ENCODE assay signal across 27 cellular contexts in the genomic region with DNA sequence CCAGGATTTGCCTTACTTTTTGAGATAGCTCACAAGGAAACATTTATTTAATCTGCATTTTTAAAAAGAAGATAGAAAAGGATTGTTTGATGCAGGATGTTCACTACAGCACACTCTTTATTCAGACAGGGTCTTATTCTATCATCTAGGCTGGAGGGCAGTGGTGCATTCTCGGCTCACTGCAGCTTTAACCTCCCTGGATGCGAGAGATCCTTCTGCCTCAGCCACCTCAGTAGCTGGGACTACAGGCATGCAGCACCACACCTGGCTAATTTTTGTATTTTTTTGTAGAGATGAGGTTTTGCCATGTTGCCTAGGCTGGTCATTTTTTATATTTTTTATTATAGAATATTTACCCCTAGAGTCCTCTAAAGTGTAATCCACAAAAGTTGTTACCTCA.
"Had no signal": no experiment of that assay in that cellular context is flagged by ENCODE, and none has a peak within 500 bp of the region (broad histone marks: within the 10 kb centered on the region; RNA-seq: fewer than 3 reads in every experiment).

No MANE protein-coding gene starts in this region.

- H3K4me1 ChIP-seq: ascending aorta had no signal

- H3K4me3 Mint-ChIP-seq: activated B cell treated with CpG ODN at 0.5 μM for 24 hours; activated CD4-positive, alpha-beta memory T cell treated with anti-CD3 and anti-CD28 coated beads, Interleukin-2, amount 10 ng/mL, durations not matched to agents 7 days and 5 days; activated CD4-positive, alpha-beta T cell treated with anti-CD3 and anti-CD28 coated beads, Interleukin-2, amount 10 ng/mL, durations not matched to agents 7 days and 5 days; activated naive CD4-positive, alpha-beta T cell treated with anti-CD3 and anti-CD28 coated beads, Interleukin-2, amount 10 ng/mL, durations not matched to agents 7 days and 5 days; activated naive CD8-positive, alpha-beta T cell treated with anti-CD3 and anti-CD28 coated beads, Interleukin-2, amount 10 ng/mL, durations not matched to agents 7 days and 5 days; activated T-cell treated with anti-CD3 and anti-CD28 coated beads, Interleukin-2, amount 50 U/mL, for 24 hours; activated T-cell treated with anti-CD3 and anti-CD28 coated beads, Interleukin-2, amount 50 U/mL, for 72 hours; central memory CD8-positive, alpha-beta T cell; dendritic cell treated with granulocyte-macrophage colony-stimulating factor and Interleukin-4, amounts not matched to agents 40 ng/mL and 50 ng/mL, for 4 days; endodermal cell had no signal

- H3K27me3 ChIP-seq: ascending aorta, brain microvascular endothelial cell, dorsolateral prefrontal cortex had no signal

- H3K9me3 ChIP-seq: ascending aorta had no signal

- H3K36me3 ChIP-seq: ascending aorta, brain microvascular endothelial cell had no signal

- H3K27ac Mint-ChIP-seq: activated B cell treated with CpG ODN at 0.5 μM for 24 hours; activated CD4-positive, alpha-beta memory T cell treated with anti-CD3 and anti-CD28 coated beads, Interleukin-2, amount 10 ng/mL, durations not matched to agents 7 days and 5 days; activated CD4-positive, alpha-beta T cell treated with anti-CD3 and anti-CD28 coated beads, Interleukin-2, amount 10 ng/mL, durations not matched to agents 7 days and 5 days; activated naive CD4-positive, alpha-beta T cell treated with anti-CD3 and anti-CD28 coated beads, Interleukin-2, amount 10 ng/mL, durations not matched to agents 7 days and 5 days; activated naive CD4-positive, alpha-beta T cell treated with anti-CD3 and anti-CD28 coated beads, Interleukin-2, amount 50 U/mL, for 72 hours; activated naive CD8-positive, alpha-beta T cell treated with anti-CD3 and anti-CD28 coated beads, Interleukin-2, amount 10 ng/mL, durations not matched to agents 7 days and 5 days; activated T-cell treated with anti-CD3 and anti-CD28 coated beads, Interleukin-2, amount 50 U/mL, for 24 hours; activated T-cell treated with anti-CD3 and anti-CD28 coated beads, Interleukin-2, amount 50 U/mL, for 72 hours; dendritic cell treated with granulocyte-macrophage colony-stimulating factor and Interleukin-4, amounts not matched to agents 40 ng/mL and 50 ng/mL, for 4 days; endodermal cell had no signal

- H3K4me3 ChIP-seq: ascending aorta, coronary artery, dorsolateral prefrontal cortex had no signal

- H3K9me3 Mint-ChIP-seq: activated B cell treated with CpG ODN at 0.5 μM for 24 hours; activated CD4-positive, alpha-beta memory T cell treated with anti-CD3 and anti-CD28 coated beads, Interleukin-2, amount 10 ng/mL, durations not matched to agents 7 days and 5 days; activated CD4-positive, alpha-beta T cell treated with anti-CD3 and anti-CD28 coated beads, Interleukin-2, amount 10 ng/mL, durations not matched to agents 7 days and 5 days; activated naive CD4-positive, alpha-beta T cell treated with anti-CD3 and anti-CD28 coated beads, Interleukin-2, amount 10 ng/mL, durations not matched to agents 7 days and 5 days; activated naive CD4-positive, alpha-beta T cell treated with anti-CD3 and anti-CD28 coated beads, Interleukin-2, amount 50 U/mL, for 72 hours; activated naive CD8-positive, alpha-beta T cell treated with anti-CD3 and anti-CD28 coated beads, Interleukin-2, amount 10 ng/mL, durations not matched to agents 7 days and 5 days; activated T-cell treated with anti-CD3 and anti-CD28 coated beads, Interleukin-2, amount 50 U/mL, for 72 hours; central memory CD8-positive, alpha-beta T cell; dendritic cell treated with granulocyte-macrophage colony-stimulating factor and Interleukin-4, amounts not matched to agents 40 ng/mL and 50 ng/mL, for 4 days had no signal

- H3K4me1 Mint-ChIP-seq: activated CD4-positive, alpha-beta memory T cell treated with anti-CD3 and anti-CD28 coated beads, Interleukin-2, amount 10 ng/mL, durations not matched to agents 7 days and 5 days; activated CD4-positive, alpha-beta T cell treated with anti-CD3 and anti-CD28 coated beads, Interleukin-2, amount 10 ng/mL, durations not matched to agents 7 days and 5 days; activated naive CD4-positive, alpha-beta T cell treated with anti-CD3 and anti-CD28 coated beads, Interleukin-2, amount 10 ng/mL, durations not matched to agents 7 days and 5 days; central memory CD8-positive, alpha-beta T cell; endodermal cell had no signal

- DNase-seq: activated B cell treated with CpG ODN at 0.5 μM for 24 hours; activated CD4-positive, alpha-beta memory T cell treated with anti-CD3 and anti-CD28 coated beads, Interleukin-2, amount 10 ng/mL, durations not matched to agents 7 days and 5 days; activated CD4-positive, alpha-beta T cell treated with anti-CD3 and anti-CD28 coated beads for 4 hours; activated CD4-positive, alpha-beta T cell treated with anti-CD3 and anti-CD28 coated beads, Interleukin-2, amount 10 ng/mL, durations not matched to agents 7 days and 5 days; activated CD4-positive, alpha-beta T cell treated with anti-CD3 and anti-CD28 coated beads, Interleukin-2, amount 50 U/mL, for 4 hours; activated CD4-positive, CD25-positive, alpha-beta regulatory T cell treated with anti-CD3 and anti-CD28 coated beads, Interleukin-2, amount 50 U/mL, for 72 hours; activated CD8-positive, alpha-beta memory T cell treated with anti-CD3 and anti-CD28 coated beads, Interleukin-2, amount 50 U/mL, for 48 hours; activated gamma-delta T cell; activated naive CD4-positive, alpha-beta T cell; activated naive CD4-positive, alpha-beta T cell treated with anti-CD3 and anti-CD28 coated beads, Interleukin-2, amount 10 ng/mL, durations not matched to agents 7 days and 5 days; activated naive CD8-positive, alpha-beta T cell treated with anti-CD3 and anti-CD28 coated beads, Interleukin-2, amount 10 ng/mL, durations not matched to agents 7 days and 5 days; activated T-cell treated with anti-CD3 and anti-CD28 coated beads for 4 hours; activated T-cell treated with anti-CD3 and anti-CD28 coated beads, Interleukin-2, amount 50 U/mL, for 24 hours; activated T-cell treated with anti-CD3 and anti-CD28 coated beads, Interleukin-2, amount 50 U/mL, for 72 hours; brain microvascular endothelial cell; dorsolateral prefrontal cortex; effector memory CD4-positive, alpha-beta T cell; endodermal cell; foreskin fibroblast; head of caudate nucleus; T-helper 2 cell had no signal

- ATAC-seq: activated naive CD4-positive, alpha-beta T cell treated with anti-CD3 and anti-CD28 coated beads, Interleukin-2, amount 50 U/mL, for 72 hours; activated T-cell treated with anti-CD3 and anti-CD28 coated beads, Interleukin-2, amount 50 U/mL, for 72 hours; esophagus mucosa had no signal

- H3K27me3 Mint-ChIP-seq: activated B cell treated with CpG ODN at 0.5 μM for 24 hours; activated CD4-positive, alpha-beta memory T cell treated with anti-CD3 and anti-CD28 coated beads, Interleukin-2, amount 10 ng/mL, durations not matched to agents 7 days and 5 days; activated naive CD4-positive, alpha-beta T cell treated with anti-CD3 and anti-CD28 coated beads, Interleukin-2, amount 10 ng/mL, durations not matched to agents 7 days and 5 days; activated T-cell treated with anti-CD3 and anti-CD28 coated beads, Interleukin-2, amount 50 U/mL, for 24 hours; central memory CD8-positive, alpha-beta T cell; dendritic cell treated with granulocyte-macrophage colony-stimulating factor and Interleukin-4, amounts not matched to agents 40 ng/mL and 50 ng/mL, for 4 days had no signal

- H3K36me3 Mint-ChIP-seq: activated naive CD4-positive, alpha-beta T cell treated with anti-CD3 and anti-CD28 coated beads, Interleukin-2, amount 10 ng/mL, durations not matched to agents 7 days and 5 days; activated naive CD4-positive, alpha-beta T cell treated with anti-CD3 and anti-CD28 coated beads, Interleukin-2, amount 50 U/mL, for 72 hours; activated naive CD8-positive, alpha-beta T cell treated with anti-CD3 and anti-CD28 coated beads, Interleukin-2, amount 10 ng/mL, durations not matched to agents 7 days and 5 days had no signal

- H3K27ac ChIP-seq: ascending aorta, brain microvascular endothelial cell, coronary artery, dorsolateral prefrontal cortex had no signal
